Comparison of ENCODE assay signal across 26 cellular contexts in the genomic region with DNA sequence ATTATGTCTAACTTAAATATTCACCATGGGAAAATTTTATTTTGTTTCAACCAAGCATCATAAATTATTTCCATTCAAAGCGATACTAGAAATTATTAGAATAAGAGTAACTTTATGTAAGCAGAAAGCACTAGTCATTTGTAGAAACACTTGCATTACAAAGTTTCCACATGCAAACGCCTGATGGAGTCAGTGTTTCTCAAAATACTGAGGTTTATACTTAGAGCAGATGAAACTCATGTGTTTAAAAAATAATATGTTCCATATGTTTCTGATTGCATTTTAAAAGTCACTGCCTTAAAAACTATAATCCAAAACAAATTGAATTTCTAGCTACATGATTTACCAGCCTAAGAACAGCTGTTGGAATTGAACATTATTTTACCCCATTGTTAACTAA.
"Had no signal": no experiment of that assay in that cellular context is flagged by ENCODE, and none has a peak within 500 bp of the region (broad histone marks: within the 10 kb centered on the region; RNA-seq: fewer than 3 reads in every experiment).

No MANE protein-coding gene starts in this region.

- ATAC-seq: activated CD4-positive, CD25-positive, alpha-beta regulatory T cell treated with anti-CD3 and anti-CD28 coated beads, Interleukin-2, amount 50 U/mL, for 24 hours; activated CD8-positive, alpha-beta T cell treated with anti-CD3 and anti-CD28 coated beads for 36 hours; activated T-cell treated with anti-CD3 and anti-CD28 coated beads, Interleukin-2, amount 50 U/mL, for 4 hours; activated T-helper 17 cell treated with anti-CD3 and anti-CD28 coated beads, Interleukin-2, amount 50 U/mL, for 72 hours; effector memory CD8-positive, alpha-beta T cell; T-helper 17 cell had no signal

- H3K9me3 ChIP-seq: ascending aorta, esophagus squamous epithelium had no signal

- H3K27me3 ChIP-seq: ascending aorta, esophagus squamous epithelium had no signal

- H3K4me1 ChIP-seq: ascending aorta, esophagus squamous epithelium had no signal

- H3K27ac ChIP-seq: ascending aorta, coronary artery, epithelial cell of prostate, esophagus squamous epithelium, WERI-Rb-1 had no signal

- H3K36me3 ChIP-seq: ascending aorta, esophagus squamous epithelium, WERI-Rb-1 had no signal

- DNase-seq: activated B cell treated with CpG ODN at 0.5 μM for 24 hours; activated CD4-positive, alpha-beta T cell treated with anti-CD3 and anti-CD28 coated beads for 48 hours; activated CD4-positive, alpha-beta T cell treated with anti-CD3 and anti-CD28 coated beads, Interleukin-2, amount 50 U/mL, for 1 hour; activated CD4-positive, alpha-beta T cell treated with anti-CD3 and anti-CD28 coated beads, Interleukin-2, amount 50 U/mL, for 48 hours; activated CD8-positive, alpha-beta memory T cell treated with anti-CD3 and anti-CD28 coated beads for 24 hours; activated CD8-positive, alpha-beta T cell treated with anti-CD3 and anti-CD28 coated beads for 36 hours; activated effector memory CD4-positive, alpha-beta T cell treated with Interleukin-2 at 50 U/mL for 16 hours; activated gamma-delta T cell treated with Interleukin-2 at 50 U/mL for 16 hours; activated naive CD4-positive, alpha-beta T cell treated with anti-CD3 and anti-CD28 coated beads, Interleukin-2, amount 50 U/mL, for 16 hours; activated naive CD4-positive, alpha-beta T cell treated with Interleukin-2 at 50 U/mL for 16 hours; activated T-cell treated with anti-CD3 and anti-CD28 coated beads, Interleukin-2, amount 50 U/mL, for 4 hours; dermis blood vessel endothelial cell; effector CD4-positive, alpha-beta T cell; effector memory CD8-positive, alpha-beta T cell; esophagus squamous epithelium; head of caudate nucleus; hypothalamus; T-helper 1 cell; T-helper 17 cell; T1000; WERI-Rb-1 had no signal

- H3K4me3 ChIP-seq: ascending aorta, coronary artery, esophagus squamous epithelium had no signal
